In genomic region chr6:138805431-138805830, GRCh38 we compare ENCODE assay signal across 18 cellular contexts. TPM values are rescaled to one million over a fixed set of nuclear protein-coding genes. Genes with fewer than 3 reads are reported as not detected.
A peak's percentile ranks its signal among the peaks of the same experiment; 100 is the strongest.
DNase-seq lines count a peak whose midpoint lies in the region; ATAC-seq and TF ChIP-seq lines count a peak whose summit lies in the region.
"Had no signal": no experiment of that assay in that cellular context is flagged by ENCODE, and none has a peak within 500 bp of the region (broad histone marks: within the 10 kb centered on the region; RNA-seq: fewer than 3 reads in every experiment).

No MANE protein-coding gene starts in this region.

- H3K4me1 Mint-ChIP-seq in glutamatergic neuron (ENCODE audit: low read depth, unreplicated experiment): peaks cover 6% of the 10 kb centered on the region
- no peaks in the 10 kb centered on the region for H3K4me1 Mint-ChIP-seq in T-helper 17 cell

- H3K36me3 Mint-ChIP-seq in glutamatergic neuron (ENCODE audit: unreplicated experiment): no peaks in the 10 kb centered on the region
- H3K36me3 Mint-ChIP-seq in T-helper 17 cell (ENCODE audit: low read depth): no peaks in the 10 kb centered on the region
- H3K36me3 Mint-ChIP-seq: activated naive CD4-positive, alpha-beta T cell treated with anti-CD3 and anti-CD28 coated beads, Interleukin-2, amount 50 U/mL, for 72 hours had no signal

- H3K27me3 ChIP-seq in adipocyte (replicated peaks; ENCODE audit: control insufficient read depth, insufficient read depth, low read length): no peaks in the 10 kb centered on the region
- H3K27me3 ChIP-seq: cardiac muscle cell, stomach had no signal

- H3K4me3 Mint-ChIP-seq in glutamatergic neuron (ENCODE audit: unreplicated experiment) (no peak overlapping the region), T-helper 17 cell (no peak overlapping the region)

- DNase-seq in AG09309 (ENCODE audit: low read depth): peak; percentile 25
- DNase-seq in HCEC 1CT: peak; percentile 82
- peak; percentile 7 for DNase-seq in adipocyte (ENCODE audit: low read depth)
- no peak for DNase-seq in glutamatergic neuron
- DNase-seq in DMS53 treated with DMSO at 0.1 percent for 48 hours (lab: John Stamatoyannopoulos, UW; ENCODE audit: unreplicated experiment): no peak
- no peak for DNase-seq in GM20000 (ENCODE audit: low spot score)
- DNase-seq in T-helper 17 cell: no peak
- DNase-seq in NCI-H2227 treated with DMSO at 0.1 percent for 48 hours (lab: John Stamatoyannopoulos, UW): no peak
- DNase-seq: ACHN; activated CD4-positive, alpha-beta T cell treated with anti-CD3 and anti-CD28 coated beads, Interleukin-2, amount 50 U/mL, for 4 hours; COR-L47; NCI-H2029 treated with DMSO at 0.1 percent for 48 hours; NCI-H774; stomach had no signal

- H3K9me3 ChIP-seq in adipocyte (ENCODE audit: control insufficient read depth, low read length): no peaks in the 10 kb centered on the region
- H3K9me3 ChIP-seq in T-helper 17 cell (ENCODE audit: control insufficient read depth, low read length, poor library complexity, severe bottlenecking): no peaks in the 10 kb centered on the region
- H3K9me3 ChIP-seq: stomach had no signal

- peaks cover 2% of the 10 kb centered on the region for H3K27me3 Mint-ChIP-seq in glutamatergic neuron (ENCODE audit: unreplicated experiment)
- H3K27me3 Mint-ChIP-seq in T-helper 17 cell: peaks cover 15% of the 10 kb centered on the region

- H3K27ac Mint-ChIP-seq in glutamatergic neuron (ENCODE audit: unreplicated experiment) (peak overlapping the region; percentile 18), T-helper 17 cell (no peak overlapping the region)
- H3K27ac Mint-ChIP-seq: activated naive CD4-positive, alpha-beta T cell treated with anti-CD3 and anti-CD28 coated beads, Interleukin-2, amount 50 U/mL, for 72 hours had no signal

- H3K4me3 ChIP-seq in AG09309 (ENCODE audit: control insufficient read depth, low read depth, low read length): no peak overlapping the region
- no peak overlapping the region for H3K4me3 ChIP-seq in adipocyte (ENCODE audit: low read length)
- H3K4me3 ChIP-seq: cardiac muscle cell, stomach had no signal

- no peak for ATAC-seq in T-helper 17 cell
- ATAC-seq: activated naive CD4-positive, alpha-beta T cell treated with anti-CD3 and anti-CD28 coated beads, Interleukin-2, amount 50 U/mL, for 72 hours; esophagus mucosa had no signal

- H3K4me1 ChIP-seq in adipocyte (ENCODE audit: control insufficient read depth, insufficient read depth, low read length): peaks cover 8% of the 10 kb centered on the region
- H3K4me1 ChIP-seq: stomach had no signal

- H3K36me3 ChIP-seq in adipocyte (ENCODE audit: control insufficient read depth, insufficient read depth, low read length, severe bottlenecking): no peaks in the 10 kb centered on the region
- H3K36me3 ChIP-seq: cardiac muscle cell, stomach had no signal

- TF ChIP-seq CTCF in AG09309 (IDR thresholded peaks at IDR 0.05; ENCODE audit: control insufficient read depth, insufficient read depth, low read depth, low read length, missing control alignments) (no peak), glutamatergic neuron (IDR thresholded peaks at IDR 0.05; ENCODE audit: partially characterized antibody, unreplicated experiment) (no peak), GM20000 (IDR thresholded peaks at IDR 0.05; ENCODE audit: extremely low read depth, missing control alignments) (no peak)

- no peak overlapping the region for H3K9ac ChIP-seq in adipocyte (ENCODE audit: low read length)

- peaks cover 2% of the 10 kb centered on the region for H3K9me3 Mint-ChIP-seq in glutamatergic neuron (ENCODE audit: unreplicated experiment)
- H3K9me3 Mint-ChIP-seq: activated naive CD4-positive, alpha-beta T cell treated with anti-CD3 and anti-CD28 coated beads, Interleukin-2, amount 50 U/mL, for 72 hours had no signal

RNA-seq across cellular contexts. Expression of gene ECT2L, which starts 9.5 kb away (rescaled TPM):
- total RNA-seq in glutamatergic neuron (ENCODE audit: unreplicated experiment) (2.7 TPM), T-helper 17 cell (not detected)
- total RNA-seq: activated naive CD4-positive, alpha-beta T cell treated with anti-CD3 and anti-CD28 coated beads, Interleukin-2, amount 50 U/mL, for 72 hours; cardiac muscle cell; esophagus mucosa; mononuclear cell had no signal

RNA-seq across cellular contexts. Expression of gene CCDC28A, which starts 31.9 kb away (rescaled TPM):
- total RNA-seq in glutamatergic neuron (ENCODE audit: unreplicated experiment): 10.1 TPM
- 10 to 100 TPM; 21.3 to 26.2 TPM for total RNA-seq in T-helper 17 cell

Comparison
In these comparisons a context has a peak if more than half of its experiments do, and no peak if none do; other contexts are left out.
1. DNase-seq: peak in AG09309 (single experiment), HCEC 1CT (single experiment) and adipocyte (single experiment); none in glutamatergic neuron (single experiment), DMS53 treated with DMSO at 0.1 percent for 48 hours (single experiment), GM20000 (single experiment), T-helper 17 cell (0 of 3) and NCI-H2227 treated with DMSO at 0.1 percent for 48 hours (single experiment).